In the genomic region with DNA sequence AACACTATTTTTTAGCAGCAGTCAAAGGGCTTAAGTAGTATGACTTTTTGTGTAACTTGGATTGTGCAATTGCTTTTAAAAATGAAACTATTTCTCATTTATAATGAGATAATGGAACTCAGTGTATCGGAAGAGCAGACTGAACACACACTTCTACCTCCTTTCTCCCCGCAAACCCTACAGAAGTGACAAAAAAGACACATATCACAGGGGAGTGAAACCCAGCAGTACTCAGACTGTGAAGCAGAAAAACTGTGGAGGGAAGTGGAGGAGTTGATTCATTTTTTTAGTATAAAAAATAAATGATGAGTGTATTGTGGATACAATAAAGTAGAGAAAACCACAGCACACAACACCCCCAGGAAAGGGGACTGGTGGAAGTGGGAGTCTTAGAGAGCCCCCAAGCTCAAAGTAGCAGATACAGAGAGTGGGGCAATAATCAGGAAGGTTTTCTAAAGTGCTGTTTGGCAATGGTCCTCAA, we compare ENCODE assay signal across 8 cellular contexts. TPM values are rescaled to one million over a fixed set of nuclear protein-coding genes. Genes with fewer than 3 reads are reported as not detected.
DNase-seq lines count a peak whose midpoint lies in the region; ATAC-seq and FAIRE-seq lines count a peak whose summit lies in the region.

No MANE protein-coding gene starts in this region.

- peak; percentile 46 for DNase-seq in small intestine
- no peak for DNase-seq in NCI-H82 treated with DMSO at 0.1 percent for 48 hours (lab: John Stamatoyannopoulos, UW; ENCODE audit: unreplicated experiment)
- no peak for DNase-seq in COR-L47 (lab: John Stamatoyannopoulos, UW)

- H3K27ac ChIP-seq in KOPT-K1 (ENCODE audit: low read depth, low read length, poor library complexity, severe bottlenecking) (peak overlapping the region; percentile 91), small intestine (ENCODE audit: low read depth in 1 of 2, low read length in 1 of 2) (peak overlapping the region in 1 of 2 donors; percentile 72)

- H3K4me1 ChIP-seq in endocrine pancreas (ENCODE audit: control insufficient read depth, insufficient read depth, low read length) (peaks cover 9% of the 10 kb centered on the region), small intestine (ENCODE audit: control insufficient read depth in 2 of 2, insufficient read depth in 1 of 2, low read depth in 1 of 2, low read length in 1 of 2) (peaks cover 0 to 3% of the 10 kb centered on the region in 2 donors)

- H3K9me3 ChIP-seq in KOPT-K1 (ENCODE audit: insufficient read depth, low read length, poor library complexity, severe bottlenecking) = no peaks in the 10 kb centered on the region
- H3K9me3 ChIP-seq in endocrine pancreas (ENCODE audit: control insufficient read depth, low read length) = no peaks in the 10 kb centered on the region
- no peaks in the 10 kb centered on the region for H3K9me3 ChIP-seq in small intestine (ENCODE audit: control insufficient read depth, low read depth)

- H3K27me3 ChIP-seq in endocrine pancreas (ENCODE audit: control insufficient read depth, insufficient read depth, low read length) (no peaks in the 10 kb centered on the region), small intestine (ENCODE audit: control insufficient read depth in 2 of 2, insufficient read depth in 2 of 2, low read length in 2 of 2) (no peaks in the 10 kb centered on the region)

- H3K9ac ChIP-seq in endocrine pancreas (ENCODE audit: control insufficient read depth, insufficient read depth, low read length) = no peak overlapping the region

- FAIRE-seq in small intestine (lab: Jason Lieb, UNC) = no peak

- WGBS in small intestine, 3 donors = 39 to 72% (median 55%) methylated on average over 2 of the region's 2 CpGs

- H3K36me3 ChIP-seq in KOPT-K1 (ENCODE audit: insufficient read depth, low read length) (peaks cover 59% of the 10 kb centered on the region), endocrine pancreas (ENCODE audit: control insufficient read depth, insufficient read depth, low read length) (no peaks in the 10 kb centered on the region), small intestine (ENCODE audit: control insufficient read depth in 2 of 2, insufficient read depth in 2 of 2, low read length in 2 of 2) (no peaks in the 10 kb centered on the region)

- peak; percentile 66 for ATAC-seq in GM19395 (IDR thresholded peaks at IDR 0.05; ENCODE audit: unreplicated experiment)
- no peak for ATAC-seq in GM21367 (IDR thresholded peaks at IDR 0.05; ENCODE audit: unreplicated experiment)
- no peak for ATAC-seq in HG03354 (IDR thresholded peaks at IDR 0.05; ENCODE audit: poor library complexity, severe bottlenecking, unreplicated experiment)

- H3K4me3 ChIP-seq in endocrine pancreas (ENCODE audit: control insufficient read depth, insufficient read depth, low read length) = peak overlapping the region; percentile 57
- H3K4me3 ChIP-seq in small intestine (ENCODE audit: low read depth in 1 of 2, low read length in 2 of 2) = no peak overlapping the region

RNA-seq across cellular contexts. Expression of a gene that starts 9.7 kb away (rescaled TPM):
- 10 to 100 TPM in 1 of 3 donors, 1 to 10 TPM in 2; 1.8 to 15.8 (median 7.3) TPM for polyA plus RNA-seq in small intestine
